1 cellular context compared by ENCODE assay signal in genomic region chr12:113978080-113978479, GRCh38.
TF ChIP-seq lines count a peak whose summit lies in the region.

No MANE protein-coding gene starts in this region.

TF ChIP-seq in K562, 482 proteins besides CTCF, POLR2A, EP300 and RAD21 (continued from another document):
- no peak for TF ChIP-seq ATF2 (CRISPR knock-in tag; IDR thresholded peaks at IDR 0.05)
- no peak for TF ChIP-seq TFE3 (CRISPR knock-in tag; IDR thresholded peaks at IDR 0.05)
- no peak for TF ChIP-seq FUS (optimal IDR thresholded peaks at IDR 0.05; ENCODE audit: low read depth, low read length)
- TF ChIP-seq SMAD3 (CRISPR knock-in tag; conservative IDR thresholded peaks at IDR 0.05) = no peak
- TF ChIP-seq SRSF1 (IDR thresholded peaks at IDR 0.05; ENCODE audit: low read depth, low read length) = no peak
- no peak for TF ChIP-seq ZNF395 (CRISPR knock-in tag; IDR thresholded peaks at IDR 0.05)
- TF ChIP-seq MAZ (CRISPR knock-in tag; conservative IDR thresholded peaks at IDR 0.05 in 1 of 2, IDR thresholded peaks at IDR 0.05 in 1 of 2) = no peak
- TF ChIP-seq HDAC2 (IDR thresholded peaks at IDR 0.05) = no peak
- no peak for TF ChIP-seq ZBTB1 (CRISPR knock-in tag; IDR thresholded peaks at IDR 0.05; ENCODE audit: borderline replicate concordance, low read depth)
- no peak for TF ChIP-seq HBP1 (CRISPR knock-in tag; IDR thresholded peaks at IDR 0.05)
- TF ChIP-seq ARID2 (IDR thresholded peaks at IDR 0.05) = no peak
